ENCODE assay signal across 9 cellular contexts in genomic region chr15:95326689-95327525, GRCh38.
DNase-seq lines count a peak whose midpoint lies in the region; ATAC-seq lines count a peak whose summit lies in the region.
"Had no signal": no experiment of that assay in that cellular context is flagged by ENCODE, and none has a peak within 500 bp of the region (broad histone marks: within the 10 kb centered on the region; RNA-seq: fewer than 3 reads in every experiment).

No MANE protein-coding gene starts in this region.

- DNase-seq in left ventricle myocardium superior: peak; percentile 47
- peak in 1 of 2 donors; percentile 29 for DNase-seq in trophoblast cell
- DNase-seq in Ammon's horn (ENCODE audit: low spot score): no peak
- no peak for DNase-seq in stimulated activated CD4-positive, alpha-beta T cell treated with anti-CD3 and anti-CD28 coated beads, Interleukin-2, amount 100 ng/mL, for 48 hours
- DNase-seq: activated naive CD4-positive, alpha-beta T cell treated with Interleukin-2 at 50 U/mL for 16 hours had no signal

- H2AFZ ChIP-seq in trophoblast cell (ENCODE audit: insufficient read depth, low read length, poor library complexity): peak overlapping the region; percentile 15

- no peaks in the 10 kb centered on the region for H3K36me3 ChIP-seq in ES-I3 (ENCODE audit: insufficient read depth, low read length)
- H3K36me3 ChIP-seq in trophoblast cell (ENCODE audit: control insufficient read depth in 1 of 2, insufficient read depth in 2 of 2, low read length in 2 of 2): no peaks in the 10 kb centered on the region

- no peaks in the 10 kb centered on the region for H3K79me2 ChIP-seq in trophoblast cell (ENCODE audit: control insufficient read depth, insufficient read depth, low read length, poor library complexity)

- H3K14ac ChIP-seq in trophoblast cell (ENCODE audit: low read length): no peak overlapping the region

- no peak overlapping the region for H2BK120ac ChIP-seq in trophoblast cell (ENCODE audit: insufficient read depth, low read length, poor library complexity)

- H2BK5ac ChIP-seq in trophoblast cell (ENCODE audit: low read depth, low read length, poor library complexity): no peak overlapping the region

- peak overlapping the region; percentile 98 for H3K4me2 ChIP-seq in trophoblast cell (ENCODE audit: low read length)

- H4K91ac ChIP-seq in trophoblast cell (ENCODE audit: low read depth, low read length): no peak overlapping the region

- no peak overlapping the region for H4K12ac ChIP-seq in trophoblast cell (ENCODE audit: low read depth, low read length)

- no peak overlapping the region for H3K18ac ChIP-seq in trophoblast cell (ENCODE audit: low read length)

- H3K27ac ChIP-seq in adipose tissue (ENCODE audit: low read depth, low read length) (peak overlapping the region; percentile 48), trophoblast cell (ENCODE audit: low read depth, low read length) (no peak overlapping the region)

- no peaks in the 10 kb centered on the region for H3K4me1 ChIP-seq in ES-I3 (ENCODE audit: insufficient read depth, low read length)
- peaks cover 5 to 9% of the 10 kb centered on the region in 2 experiments for H3K4me1 ChIP-seq in trophoblast cell (ENCODE audit: control insufficient read depth in 1 of 2, insufficient read depth in 2 of 2, low read length in 2 of 2)

- H3K9me3 ChIP-seq in ES-I3 (ENCODE audit: control insufficient read depth, insufficient read depth, low read length) (no peaks in the 10 kb centered on the region), trophoblast cell (ENCODE audit: insufficient read depth, low read depth, low read length) (peaks cover 4% of the 10 kb centered on the region)

- no peak overlapping the region for H2BK12ac ChIP-seq in trophoblast cell (ENCODE audit: low read length)

- intact Hi-C loops in left ventricle myocardium superior (cut with micrococcal nuclease): no loop called here

- no peak overlapping the region for H3K23ac ChIP-seq in trophoblast cell (ENCODE audit: low read length)

- peak overlapping the region; percentile 70 for H3K4me3 ChIP-seq in trophoblast cell (ENCODE audit: low read depth, low read length)

- no peak overlapping the region for H2AK5ac ChIP-seq in trophoblast cell (ENCODE audit: low read length)

- 4 to 10% (median 8%) methylated on average over 65 to 66 of the region's 66 CpGs for WGBS in adipose tissue, 3 donors
- WGBS in trophoblast cell (ENCODE audit: extremely low coverage, insufficient coverage, insufficient read length): no CpG with 5 or more reads among the region's 66 CpGs

- H3K9ac ChIP-seq in ES-I3 (ENCODE audit: low read depth, low read length) (peak overlapping the region; percentile 49; the same call in 1 of the 2 replicates), trophoblast cell (ENCODE audit: low read length) (peak overlapping the region; percentile 64)

- H3K79me1 ChIP-seq in trophoblast cell (ENCODE audit: low read length): no peaks in the 10 kb centered on the region

- ATAC-seq in left ventricle myocardium superior (peak; percentile 72), GM21390 (IDR thresholded peaks at IDR 0.05; ENCODE audit: unreplicated experiment) (no peak), HG03135 (IDR thresholded peaks at IDR 0.05; ENCODE audit: unreplicated experiment) (no peak)

- no peak overlapping the region for H4K8ac ChIP-seq in trophoblast cell (ENCODE audit: low read depth, low read length)

- H3K4ac ChIP-seq in trophoblast cell (ENCODE audit: low read depth, low read length): no peak overlapping the region

- peaks cover 3% of the 10 kb centered on the region for H3K27me3 ChIP-seq in trophoblast cell (ENCODE audit: insufficient read depth, low read length)
